Comparison of ENCODE assay signal across 10 cellular contexts in genomic region chr10:15348579-15348978, GRCh38. TPM values are rescaled to one million over a fixed set of nuclear protein-coding genes. Genes with fewer than 3 reads are reported as not detected.
DNase-seq lines count a peak whose midpoint lies in the region; ATAC-seq, FAIRE-seq and TF ChIP-seq lines count a peak whose summit lies in the region.
"Had no signal": no experiment of that assay in that cellular context is flagged by ENCODE, and none has a peak within 500 bp of the region (broad histone marks: within the 10 kb centered on the region; RNA-seq: fewer than 3 reads in every experiment).

No MANE protein-coding gene starts in this region.

- H2AFZ ChIP-seq in trophoblast cell (ENCODE audit: insufficient read depth, low read length, poor library complexity) = no peak overlapping the region

- no peaks in the 10 kb centered on the region for H3K9me3 ChIP-seq in AG04450 (ENCODE audit: control insufficient read depth, insufficient read depth, low read length)
- H3K9me3 ChIP-seq in adipocyte (ENCODE audit: control insufficient read depth, low read length) = no peaks in the 10 kb centered on the region
- H3K9me3 ChIP-seq in trophoblast cell (ENCODE audit: insufficient read depth, low read depth, low read length) = no peaks in the 10 kb centered on the region
- H3K9me3 ChIP-seq: BE2C had no signal

- no peak overlapping the region for H3K27ac ChIP-seq in AG04450 (ENCODE audit: low read depth, low read length)
- H3K27ac ChIP-seq in trophoblast cell (ENCODE audit: low read depth, low read length) = no peak overlapping the region

- H3K36me3 Mint-ChIP-seq in glutamatergic neuron (ENCODE audit: unreplicated experiment) = peaks cover 4% of the 10 kb centered on the region
- peaks cover 0 to 3% (median 0%) of the 10 kb centered on the region in 3 donors for H3K36me3 Mint-ChIP-seq in naive thymus-derived CD8-positive, alpha-beta T cell
- H3K36me3 Mint-ChIP-seq in activated naive CD4-positive, alpha-beta T cell treated with anti-CD3 and anti-CD28 coated beads for 36 hours (ENCODE audit: low read depth) = no peaks in the 10 kb centered on the region
- H3K36me3 Mint-ChIP-seq in T-cell = no peaks in the 10 kb centered on the region

- H3K9me3 Mint-ChIP-seq in glutamatergic neuron (ENCODE audit: unreplicated experiment) (peaks cover 26% of the 10 kb centered on the region), T-cell (no peaks in the 10 kb centered on the region)
- H3K9me3 Mint-ChIP-seq in naive thymus-derived CD8-positive, alpha-beta T cell = peaks cover 0 to 2% (median 0%) of the 10 kb centered on the region in 9 donors
- no peaks in the 10 kb centered on the region for H3K9me3 Mint-ChIP-seq in activated naive CD4-positive, alpha-beta T cell treated with anti-CD3 and anti-CD28 coated beads for 36 hours

- H3K4ac ChIP-seq in trophoblast cell (ENCODE audit: low read depth, low read length) = no peak overlapping the region

- H4K91ac ChIP-seq in trophoblast cell (ENCODE audit: low read depth, low read length) = no peak overlapping the region

- H3K79me1 ChIP-seq in trophoblast cell (ENCODE audit: low read length) = no peaks in the 10 kb centered on the region

- H2BK12ac ChIP-seq in trophoblast cell (ENCODE audit: low read length) = no peak overlapping the region

- no peak for DNase-seq in AG04450 (ENCODE audit: low read depth, low spot score)
- DNase-seq in adipocyte (ENCODE audit: low read depth) = no peak
- DNase-seq in glutamatergic neuron = peak; percentile 29
- no peak for DNase-seq in trophoblast cell
- no peak for DNase-seq in naive thymus-derived CD8-positive, alpha-beta T cell
- no peak for DNase-seq in activated naive CD4-positive, alpha-beta T cell treated with anti-CD3 and anti-CD28 coated beads for 36 hours
- no peak for DNase-seq in HTR-8/SVneo (ENCODE audit: insufficient read length, low spot score)
- DNase-seq in T-cell = no peak
- DNase-seq: BE2C, NCI-H524 treated with DMSO at 0.1 percent for 48 hours had no signal

- H2AK5ac ChIP-seq in trophoblast cell (ENCODE audit: low read length) = no peak overlapping the region

- intact Hi-C loops in activated naive CD4-positive, alpha-beta T cell treated with anti-CD3 and anti-CD28 coated beads for 36 hours (cut with micrococcal nuclease) = no loop called here

- H3K4me3 Mint-ChIP-seq in glutamatergic neuron (ENCODE audit: unreplicated experiment) = peak overlapping the region; percentile 56
- H3K4me3 Mint-ChIP-seq in naive thymus-derived CD8-positive, alpha-beta T cell = peak overlapping the region in 1 of 10 donors; percentile 21
- H3K4me3 Mint-ChIP-seq in activated naive CD4-positive, alpha-beta T cell treated with anti-CD3 and anti-CD28 coated beads for 36 hours = no peak overlapping the region
- no peak overlapping the region for H3K4me3 Mint-ChIP-seq in T-cell

- H3K27me3 Mint-ChIP-seq in glutamatergic neuron (ENCODE audit: unreplicated experiment) (peaks cover 8% of the 10 kb centered on the region), T-cell (peaks cover 21 to 23% of the 10 kb centered on the region in 2 donors)
- H3K27me3 Mint-ChIP-seq in naive thymus-derived CD8-positive, alpha-beta T cell = peaks cover 12 to 44% (median 22%) of the 10 kb centered on the region in 5 donors
- H3K27me3 Mint-ChIP-seq in activated naive CD4-positive, alpha-beta T cell treated with anti-CD3 and anti-CD28 coated beads for 36 hours (ENCODE audit: low read depth) = peaks cover 15% of the 10 kb centered on the region

- no peak overlapping the region for H4K8ac ChIP-seq in trophoblast cell (ENCODE audit: low read depth, low read length)

- H3K27ac Mint-ChIP-seq in glutamatergic neuron (ENCODE audit: unreplicated experiment) (peak overlapping the region; percentile 56), T-cell (no peak overlapping the region)
- no peak overlapping the region for H3K27ac Mint-ChIP-seq in naive thymus-derived CD8-positive, alpha-beta T cell
- H3K27ac Mint-ChIP-seq in activated naive CD4-positive, alpha-beta T cell treated with anti-CD3 and anti-CD28 coated beads for 36 hours = no peak overlapping the region

- H3K9ac ChIP-seq in adipocyte (ENCODE audit: low read length) (peak overlapping the region; percentile 74), trophoblast cell (ENCODE audit: low read length) (no peak overlapping the region)

- no peaks in the 10 kb centered on the region for H3K36me3 ChIP-seq in adipocyte (ENCODE audit: control insufficient read depth, insufficient read depth, low read length, severe bottlenecking)
- H3K36me3 ChIP-seq in trophoblast cell (ENCODE audit: control insufficient read depth in 1 of 2, insufficient read depth in 2 of 2, low read length in 2 of 2) = no peaks in the 10 kb centered on the region
- H3K36me3 ChIP-seq: BE2C had no signal

- CTCF ChIA-PET in AG04450 (lab: Charles Lee) = no interaction called here
- CTCF ChIA-PET in activated naive CD4-positive, alpha-beta T cell treated with anti-CD3 and anti-CD28 coated beads for 36 hours (lab: Charles Lee) = no interaction called here
- CTCF ChIA-PET in T-cell (lab: Charles Lee) = no interaction called here

- peaks cover 15% of the 10 kb centered on the region for H3K4me1 ChIP-seq in adipocyte (ENCODE audit: control insufficient read depth, insufficient read depth, low read length)
- peaks cover 11 to 19% of the 10 kb centered on the region in 2 experiments for H3K4me1 ChIP-seq in trophoblast cell (ENCODE audit: control insufficient read depth in 1 of 2, insufficient read depth in 2 of 2, low read length in 2 of 2)
- H3K4me1 ChIP-seq: BE2C had no signal

- H3K14ac ChIP-seq in trophoblast cell (ENCODE audit: low read length) = no peak overlapping the region

- H3K79me2 ChIP-seq in trophoblast cell (ENCODE audit: control insufficient read depth, insufficient read depth, low read length, poor library complexity) = peaks cover 3% of the 10 kb centered on the region

- no peak overlapping the region for H3K4me2 ChIP-seq in trophoblast cell (ENCODE audit: low read length)

- no peak overlapping the region for H2BK5ac ChIP-seq in trophoblast cell (ENCODE audit: low read depth, low read length, poor library complexity)

- ATAC-seq in naive thymus-derived CD8-positive, alpha-beta T cell = no peak
- no peak for ATAC-seq in T-cell (replicated peaks in 1 of 4)

- H3K4me1 Mint-ChIP-seq in glutamatergic neuron (ENCODE audit: low read depth, unreplicated experiment) (peaks cover 79% of the 10 kb centered on the region), T-cell (peaks cover 0 to 7% (median 4%) of the 10 kb centered on the region in 3 donors)
- peaks cover 0 to 6% (median 0%) of the 10 kb centered on the region in 4 donors for H3K4me1 Mint-ChIP-seq in naive thymus-derived CD8-positive, alpha-beta T cell
- H3K4me1 Mint-ChIP-seq in activated naive CD4-positive, alpha-beta T cell treated with anti-CD3 and anti-CD28 coated beads for 36 hours (ENCODE audit: low read depth) = peaks cover 5% of the 10 kb centered on the region

- H3K4me3 ChIP-seq in AG04450 (ENCODE audit: low read depth, low read length) = peak overlapping the region; percentile 41
- peak overlapping the region; percentile 73 for H3K4me3 ChIP-seq in adipocyte (ENCODE audit: low read length)
- H3K4me3 ChIP-seq in trophoblast cell (ENCODE audit: low read depth, low read length) = no peak overlapping the region

- TF ChIP-seq CTCF in AG04450 (IDR thresholded peaks at IDR 0.05; ENCODE audit: low read depth, low read length) (no peak), glutamatergic neuron (IDR thresholded peaks at IDR 0.05; ENCODE audit: partially characterized antibody, unreplicated experiment) (no peak)

- WGBS in trophoblast cell (ENCODE audit: extremely low coverage, insufficient coverage, insufficient read length) = no CpG with 5 or more reads among the region's 8 CpGs

- H3K23ac ChIP-seq in trophoblast cell (ENCODE audit: low read length) = no peak overlapping the region

- POLR2A ChIA-PET in AG04450 (lab: Yijun Ruan, JAX) (no interaction called here), T-cell (lab: Charles Lee) (no interaction called here)
- POLR2A ChIA-PET in naive thymus-derived CD8-positive, alpha-beta T cell (lab: Charles Lee) = no interaction called here

- H2BK120ac ChIP-seq in trophoblast cell (ENCODE audit: insufficient read depth, low read length, poor library complexity) = no peak overlapping the region

- no peak overlapping the region for H4K12ac ChIP-seq in trophoblast cell (ENCODE audit: low read depth, low read length)

- H3K27me3 ChIP-seq in AG04450 (ENCODE audit: control insufficient read depth, insufficient read depth, low read length) (no peaks in the 10 kb centered on the region), adipocyte (replicated peaks; ENCODE audit: control insufficient read depth, insufficient read depth, low read length) (no peaks in the 10 kb centered on the region), trophoblast cell (ENCODE audit: insufficient read depth, low read length) (no peaks in the 10 kb centered on the region)
- H3K27me3 ChIP-seq: BE2C had no signal

- peak overlapping the region; percentile 14 for H3K18ac ChIP-seq in trophoblast cell (ENCODE audit: low read length)

- no peak for FAIRE-seq in HTR-8/SVneo (lab: Jason Lieb, UNC)

RNA-seq across cellular contexts. Expression of gene FAM171A1, which starts 22.5 kb away (rescaled TPM):
- 22.4 and 23.6 TPM in 2 replicates for polyA plus RNA-seq in AG04450 (2011; rRNA removed)
- 17.8 and 22.4 TPM in 2 replicates for polyA minus RNA-seq in AG04450 (2011; rRNA and poly(A)+ RNA removed)
- total RNA-seq in glutamatergic neuron (ENCODE audit: unreplicated experiment) (186 TPM), T-cell (1 to 10 TPM; 4.6 to 8.6 (median 7.2) TPM)
- polyA plus RNA-seq in trophoblast cell (2013) = 31.2 and 31.3 TPM in 2 replicates
- total RNA-seq in naive thymus-derived CD8-positive, alpha-beta T cell = 1 to 10 TPM; 6.1 to 6.9 TPM
- 10 to 100 TPM; 12.9 to 16.0 (median 14.7) TPM for polyA plus RNA-seq in naive thymus-derived CD8-positive, alpha-beta T cell
- total RNA-seq in activated naive CD4-positive, alpha-beta T cell treated with anti-CD3 and anti-CD28 coated beads for 36 hours = 1 to 10 TPM; 4.8 to 5.2 TPM

Comparison
In these comparisons a context has a peak if more than half of its experiments do, and no peak if none do; other contexts are left out.
1. RNA of gene FAM171A1, which starts 22.5 kb away (total RNA-seq): 186 TPM in glutamatergic neuron (single experiment); 4.6 to 8.6 TPM in T-cell, 6.1 to 6.9 TPM in naive thymus-derived CD8-positive, alpha-beta T cell and 4.8 to 5.2 TPM in activated naive CD4-positive, alpha-beta T cell treated with anti-CD3 and anti-CD28 coated beads for 36 hours; every median in the first group is over 10 times any median in the second.